In genomic region chr5:179854356-179854755, GRCh38 we compare ENCODE assay signal across 1 cellular context.
TF ChIP-seq lines count a peak whose summit lies in the region.

No MANE protein-coding gene starts in this region.

TF ChIP-seq in HEK293, 187 proteins besides CTCF, POLR2A, EP300 and RAD21 (continued from another document):
- TF ChIP-seq TSHZ1 (tag by site-specific recombination; IDR thresholded peaks at IDR 0.05; ENCODE audit: borderline replicate concordance) (no peak), ZNF704 (tag by site-specific recombination; IDR thresholded peaks at IDR 0.05) (no peak), ZNF514 (tag by site-specific recombination; IDR thresholded peaks at IDR 0.05) (no peak), ZNF335 (tag by site-specific recombination; conservative IDR thresholded peaks at IDR 0.05) (0 out of 2 replicates have a peak, but pooled peaks have one; percentile 37), SP2 (tag by site-specific recombination; IDR thresholded peaks at IDR 0.05) (no peak), ZNF768 (tag by site-specific recombination; IDR thresholded peaks at IDR 0.05) (no peak), GLIS1 (tag by site-specific recombination; IDR thresholded peaks at IDR 0.05) (no peak), ZNF747 (tag by site-specific recombination; IDR thresholded peaks at IDR 0.05) (no peak), ZNF529 (tag by site-specific recombination; IDR thresholded peaks at IDR 0.05; ENCODE audit: insufficient replicate concordance) (no peak), ZNF629 (tag by site-specific recombination; IDR thresholded peaks at IDR 0.05) (no peak), ZNF658 (tag by site-specific recombination; IDR thresholded peaks at IDR 0.05) (no peak), ZNF133 (tag by site-specific recombination; IDR thresholded peaks at IDR 0.05) (no peak), ZNF560 (tag by site-specific recombination; IDR thresholded peaks at IDR 0.05; ENCODE audit: borderline replicate concordance) (no peak)
